20 cellular contexts compared by ENCODE assay signal in genomic region chr3:95134693-95135375, GRCh38.
DNase-seq lines count a peak whose midpoint lies in the region; ATAC-seq, FAIRE-seq and TF ChIP-seq lines count a peak whose summit lies in the region.
"Had no signal": no experiment of that assay in that cellular context is flagged by ENCODE, and none has a peak within 500 bp of the region (broad histone marks: within the 10 kb centered on the region; RNA-seq: fewer than 3 reads in every experiment).

No MANE protein-coding gene starts in this region.

- H3K27ac ChIP-seq in left ventricle myocardium inferior (replicated peaks) (peak overlapping the region; percentile 81), gastroesophageal sphincter (no peak overlapping the region)
- H3K27ac ChIP-seq: cardiac muscle cell, ovary, spleen had no signal

- intact Hi-C loops in left ventricle myocardium inferior (cut with micrococcal nuclease), result no loop called here

- peak; percentile 50 for TF ChIP-seq CTCF in left ventricle myocardium inferior (IDR thresholded peaks at IDR 0.05; ENCODE audit: borderline replicate concordance)
- no peak for TF ChIP-seq CTCF in gastroesophageal sphincter (IDR thresholded peaks at IDR 0.05)

- H3K27me3 ChIP-seq in left ventricle myocardium inferior (ENCODE audit: low read depth) (no peaks in the 10 kb centered on the region), gastroesophageal sphincter (no peaks in the 10 kb centered on the region)
- H3K27me3 ChIP-seq: cardiac muscle cell, MG63, ovary, spleen had no signal

- H3K9me3 ChIP-seq in left ventricle myocardium inferior (replicated peaks) (no peaks in the 10 kb centered on the region), gastroesophageal sphincter (no peaks in the 10 kb centered on the region)
- H3K9me3 ChIP-seq: MG63, ovary had no signal

- in situ Hi-C loops in ACHN (cut with HindIII; ENCODE audit: low pct_ligation_motif_present, low pct_unique_long_range_greater_than_20kb, low sequenced_read_pairs), result no loop called here

- 67 to 88% methylated on average over 2 to 3 of the region's 3 CpGs for WGBS in gastroesophageal sphincter (ENCODE audit: low coverage in 1 of 2), 2 donors

- no peak for DNase-seq in H54 (ENCODE audit: insufficient read length, low spot score)
- peak; percentile 38 for DNase-seq in astrocyte of the hippocampus (ENCODE audit: low read depth, low spot score)
- DNase-seq in left ventricle myocardium inferior, result no peak
- DNase-seq in renal cortical epithelial cell (ENCODE audit: low read depth), result peak; percentile 94
- no peak for DNase-seq in ACHN
- DNase-seq in activated CD8-positive, alpha-beta memory T cell treated with anti-CD3 and anti-CD28 coated beads, Interleukin-2, amount 50 U/mL, for 4 hours, result no peak
- no peak for DNase-seq in DMS53 (lab: John Stamatoyannopoulos, UW)
- DNase-seq: glutamatergic neuron; MG63; NCI-H1694 treated with DMSO at 0.1 percent for 48 hours; NK-92 treated with Interleukin-12 subunit alpha and Interleukin-12 subunit beta, amount 100 ng/mL, for 24 hours; ovary; spleen; stimulated activated CD4-positive, alpha-beta T cell treated with anti-CD3 and anti-CD28 coated beads, Interleukin-4, amount 100 ng/mL, for 4 hours; SW 1271 had no signal

- H3K4me1 ChIP-seq in left ventricle myocardium inferior, result no peaks in the 10 kb centered on the region
- no peaks in the 10 kb centered on the region for H3K4me1 ChIP-seq in gastroesophageal sphincter
- H3K4me1 ChIP-seq: spleen had no signal

- peak; percentile 45 for FAIRE-seq in H54 (lab: Jason Lieb, UNC)
- FAIRE-seq: GM12891, urothelium cell line had no signal

- TF ChIP-seq POLR2A in H54 (IDR thresholded peaks at IDR 0.05; ENCODE audit: low read depth, low read length) (no peak), gastroesophageal sphincter (IDR thresholded peaks at IDR 0.05) (no peak)

- no peak for TF ChIP-seq EP300 in gastroesophageal sphincter (IDR thresholded peaks at IDR 0.05)

- peak overlapping the region; percentile 32 for H3K4me3 ChIP-seq in left ventricle myocardium inferior
- no peak overlapping the region for H3K4me3 ChIP-seq in gastroesophageal sphincter
- H3K4me3 ChIP-seq: cardiac muscle cell, MG63, ovary, spleen had no signal

- ATAC-seq in gastroesophageal sphincter, result no peak
- ATAC-seq: esophagus mucosa had no signal

- no peaks in the 10 kb centered on the region for H3K36me3 ChIP-seq in left ventricle myocardium inferior
- no peaks in the 10 kb centered on the region for H3K36me3 ChIP-seq in gastroesophageal sphincter
- H3K36me3 ChIP-seq: cardiac muscle cell, MG63, ovary, spleen had no signal

Comparison
In these comparisons a context has a peak if more than half of its experiments do, and no peak if none do; other contexts are left out.
1. DNase-seq: peak in astrocyte of the hippocampus (single experiment) and renal cortical epithelial cell (single experiment); none in H54 (single experiment), left ventricle myocardium inferior (single experiment), ACHN (single experiment), activated CD8-positive, alpha-beta memory T cell treated with anti-CD3 and anti-CD28 coated beads, Interleukin-2, amount 50 U/mL, for 4 hours (single experiment) and DMS53 (single experiment).